18 cellular contexts compared by ENCODE assay signal in the genomic region with DNA sequence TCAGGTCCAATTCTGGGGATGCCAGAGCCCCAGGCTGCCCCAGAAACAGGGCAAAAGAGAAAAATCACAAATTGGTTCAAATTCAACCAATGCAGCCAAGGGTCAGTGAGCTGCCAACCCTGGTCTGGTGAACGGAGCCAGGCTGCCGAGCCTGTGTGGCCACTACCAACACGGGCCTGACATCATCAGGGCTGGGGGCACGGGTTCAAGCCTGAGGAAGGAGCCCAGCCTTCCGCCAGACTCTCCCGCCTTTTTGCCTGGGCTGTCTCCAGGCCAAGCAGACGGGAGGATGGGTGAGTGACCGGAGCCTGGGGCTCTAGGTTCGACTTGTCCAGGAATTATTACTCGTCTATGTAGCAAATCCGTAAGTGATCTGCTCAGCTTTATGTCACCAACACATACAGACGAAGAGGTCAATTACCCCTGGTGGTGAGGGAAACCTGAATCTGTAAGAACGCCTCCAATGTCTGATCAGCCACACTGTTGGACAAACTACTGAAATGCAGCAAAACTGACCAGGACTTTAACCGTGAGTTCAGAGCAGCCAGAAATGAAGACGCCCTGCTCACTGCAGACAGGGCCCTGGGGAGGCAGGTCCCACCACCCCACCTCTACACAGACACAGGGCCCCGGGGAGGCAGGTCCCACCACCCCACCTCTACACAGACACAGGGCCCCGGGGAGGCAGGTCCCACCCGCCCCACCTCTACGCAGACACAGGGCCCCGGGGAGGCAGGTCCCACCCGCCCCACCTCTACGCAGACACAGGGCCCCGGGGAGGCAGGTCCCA. TPM values are rescaled to one million over a fixed set of nuclear protein-coding genes. Genes with fewer than 3 reads are reported as not detected.
DNase-seq lines count a peak whose midpoint lies in the region; ATAC-seq and TF ChIP-seq lines count a peak whose summit lies in the region.
"Had no signal": no experiment of that assay in that cellular context is flagged by ENCODE, and none has a peak within 500 bp of the region (broad histone marks: within the 10 kb centered on the region; RNA-seq: fewer than 3 reads in every experiment).

No MANE protein-coding gene starts in this region.

- TF ChIP-seq CTCF in heart left ventricle (IDR thresholded peaks at IDR 0.05) = no peak
- no peak for TF ChIP-seq CTCF in mesothelial cell of epicardium (IDR thresholded peaks at IDR 0.05; ENCODE audit: unreplicated experiment)
- no peak for TF ChIP-seq CTCF in tibial nerve (IDR thresholded peaks at IDR 0.05)

- no peaks in the 10 kb centered on the region for H3K36me3 Mint-ChIP-seq in mesothelial cell of epicardium
- no peaks in the 10 kb centered on the region for H3K36me3 Mint-ChIP-seq in activated T-helper 17 cell treated with anti-CD3 and anti-CD28 coated beads, Interleukin-2, amount 50 U/mL, for 72 hours (ENCODE audit: low read depth)

- no peaks in the 10 kb centered on the region for H3K27me3 ChIP-seq in heart left ventricle
- no peaks in the 10 kb centered on the region for H3K27me3 ChIP-seq in duodenal mucosa (ENCODE audit: control insufficient read depth in 1 of 2, insufficient read depth in 2 of 2, low read length in 2 of 2)
- no peaks in the 10 kb centered on the region for H3K27me3 ChIP-seq in tibial nerve
- H3K27me3 ChIP-seq: ovary had no signal

- no peak overlapping the region for H3K4me3 Mint-ChIP-seq in mesothelial cell of epicardium
- no peak overlapping the region for H3K4me3 Mint-ChIP-seq in activated T-helper 17 cell treated with anti-CD3 and anti-CD28 coated beads, Interleukin-2, amount 50 U/mL, for 72 hours
- H3K4me3 Mint-ChIP-seq: T-helper 17 cell had no signal

- no peaks in the 10 kb centered on the region for H3K27me3 Mint-ChIP-seq in mesothelial cell of epicardium (ENCODE audit: low read depth)
- no peaks in the 10 kb centered on the region for H3K27me3 Mint-ChIP-seq in activated T-helper 17 cell treated with anti-CD3 and anti-CD28 coated beads, Interleukin-2, amount 50 U/mL, for 72 hours

- no peak overlapping the region for H3K4me3 ChIP-seq in heart left ventricle
- no peak overlapping the region for H3K4me3 ChIP-seq in duodenal mucosa (ENCODE audit: low read depth in 1 of 2, low read length in 2 of 2)
- H3K4me3 ChIP-seq in tibial nerve = no peak overlapping the region
- H3K4me3 ChIP-seq: ovary had no signal

- H3K9ac ChIP-seq in duodenal mucosa (ENCODE audit: low read depth in 1 of 2, low read length in 2 of 2) = no peak overlapping the region

- no peak for TF ChIP-seq EP300 in tibial nerve (IDR thresholded peaks at IDR 0.05)

- H3K9me3 ChIP-seq in heart left ventricle = no peaks in the 10 kb centered on the region
- no peaks in the 10 kb centered on the region for H3K9me3 ChIP-seq in duodenal mucosa (ENCODE audit: control insufficient read depth in 1 of 2, low read length in 2 of 2)
- H3K9me3 ChIP-seq in tibial nerve = no peaks in the 10 kb centered on the region
- H3K9me3 ChIP-seq: ovary had no signal

- H3K4me1 Mint-ChIP-seq in mesothelial cell of epicardium = peaks cover 44% of the 10 kb centered on the region
- H3K4me1 Mint-ChIP-seq in activated T-helper 17 cell treated with anti-CD3 and anti-CD28 coated beads, Interleukin-2, amount 50 U/mL, for 72 hours = no peaks in the 10 kb centered on the region

- no peak for DNase-seq in heart left ventricle
- no peak for DNase-seq in Right ventricle myocardium superior
- no peak for DNase-seq in mesothelial cell of epicardium (ENCODE audit: low spot score in 2 of 2, unreplicated experiment in 2 of 2)
- DNase-seq in tibial nerve (ENCODE audit: low spot score in 2 of 2) = no peak
- no peak for DNase-seq in DMS153 treated with DMSO at 0.1 percent for 48 hours (lab: John Stamatoyannopoulos, UW; ENCODE audit: unreplicated experiment)
- DNase-seq: activated CD4-positive, CD25-positive, alpha-beta regulatory T cell treated with anti-CD3 and anti-CD28 coated beads, Interleukin-2, amount 50 U/mL, for 72 hours; activated effector memory CD4-positive, alpha-beta T cell treated with anti-CD3 and anti-CD28 coated beads, Interleukin-2, amount 50 U/mL, for 16 hours; Karpas-422; kidney glomerular epithelial cell; NCI-H1092 treated with DMSO at 0.1 percent for 48 hours; NCI-H69; ovary; stimulated activated CD4-positive, alpha-beta T cell treated with anti-CD3 and anti-CD28 coated beads, Interleukin-4, amount 100 ng/mL, for 24 hours; T-helper 17 cell had no signal

- H3K4me1 ChIP-seq in heart left ventricle (peaks cover 0 to 84% (median 32%) of the 10 kb centered on the region in 12 donors), duodenal mucosa (ENCODE audit: control insufficient read depth in 1 of 2, insufficient read depth in 2 of 2, low read length in 2 of 2) (peaks cover 43 to 50% of the 10 kb centered on the region in 2 donors), tibial nerve (peaks cover 0 to 88% (median 57%) of the 10 kb centered on the region in 4 donors)

- H3K27ac ChIP-seq in heart left ventricle = peak overlapping the region in 9 of 12 donors; percentile 8 to 91 (median 82)
- H3K27ac ChIP-seq in duodenal mucosa (ENCODE audit: low read depth, low read length) = peak overlapping the region; percentile 49
- H3K27ac ChIP-seq in tibial nerve = peak overlapping the region; percentile 47 to 93 (median 76)

- intact Hi-C loops in heart left ventricle (cut with DNase I) (no loop called here), Right ventricle myocardium superior (cut with DNase I) (no loop called here)

- WGBS in heart left ventricle, 4 donors = 78 to 89% (median 87%) methylated on average over 14 to 19 of the region's 23 CpGs
- WGBS in tibial nerve, 2 donors = 72 to 74% methylated on average over 15 to 17 of the region's 23 CpGs

- H3K27ac Mint-ChIP-seq in mesothelial cell of epicardium = peak overlapping the region; percentile 84
- H3K27ac Mint-ChIP-seq in activated T-helper 17 cell treated with anti-CD3 and anti-CD28 coated beads, Interleukin-2, amount 50 U/mL, for 72 hours = no peak overlapping the region
- H3K27ac Mint-ChIP-seq: T-helper 17 cell had no signal

- TF ChIP-seq POLR2A in heart left ventricle (IDR thresholded peaks at IDR 0.05) = no peak
- TF ChIP-seq POLR2A in tibial nerve (IDR thresholded peaks at IDR 0.05) = no peak

- no peak for ATAC-seq in heart left ventricle
- ATAC-seq in Right ventricle myocardium superior (ENCODE audit: poor library complexity) = no peak
- ATAC-seq in GM18502 (IDR thresholded peaks at IDR 0.05; ENCODE audit: poor library complexity, unreplicated experiment) = no peak
- no peak for ATAC-seq in activated T-helper 17 cell treated with anti-CD3 and anti-CD28 coated beads, Interleukin-2, amount 50 U/mL, for 72 hours (replicated peaks)
- ATAC-seq: T-helper 17 cell had no signal

- H3K9me3 Mint-ChIP-seq in mesothelial cell of epicardium = no peaks in the 10 kb centered on the region
- no peaks in the 10 kb centered on the region for H3K9me3 Mint-ChIP-seq in activated T-helper 17 cell treated with anti-CD3 and anti-CD28 coated beads, Interleukin-2, amount 50 U/mL, for 72 hours

- no peaks in the 10 kb centered on the region for H3K36me3 ChIP-seq in heart left ventricle
- H3K36me3 ChIP-seq in duodenal mucosa (ENCODE audit: control insufficient read depth in 1 of 2, insufficient read depth in 2 of 2, low read length in 2 of 2) = no peaks in the 10 kb centered on the region
- no peaks in the 10 kb centered on the region for H3K36me3 ChIP-seq in tibial nerve
- H3K36me3 ChIP-seq: ovary had no signal

RNA-seq across cellular contexts. Expression of a gene that starts 31.8 kb away (rescaled TPM):
- total RNA-seq in heart left ventricle (10 to 100 TPM in 8 of 9 donors, 1 to 10 TPM in 1; 5.5 to 30.2 (median 13.7) TPM), Right ventricle myocardium superior (10.0 TPM), mesothelial cell of epicardium (8.9 to 10.2 TPM (median 9.6 TPM) in 3 replicates), tibial nerve (10 to 100 TPM; 28.5 to 52.5 (median 30.2) TPM)
- polyA plus RNA-seq in heart left ventricle = 10 to 100 TPM in 1 of 2 donors, 1 to 10 TPM in 1; 7.4 to 17.3 TPM
- 1 to 10 TPM; 2.4 to 3.7 TPM for total RNA-seq in activated T-helper 17 cell treated with anti-CD3 and anti-CD28 coated beads, Interleukin-2, amount 50 U/mL, for 72 hours
- total RNA-seq: OCI-LY7 had no signal
